ENCODE assay signal across 8 cellular contexts in genomic region chr14:71324767-71325272, GRCh38. TPM values are rescaled to one million over a fixed set of nuclear protein-coding genes. Genes with fewer than 3 reads are reported as not detected.
A peak's percentile ranks its signal among the peaks of the same experiment; 100 is the strongest.
DNase-seq lines count a peak whose midpoint lies in the region; ATAC-seq and TF ChIP-seq lines count a peak whose summit lies in the region.

No MANE protein-coding gene starts in this region.

- peak; percentile 17 for ATAC-seq in GM18861 (IDR thresholded peaks at IDR 0.05; ENCODE audit: unreplicated experiment)
- no peak for ATAC-seq in central memory CD8-positive, alpha-beta T cell (replicated peaks; ENCODE audit: extremely low read depth, poor library complexity, severe bottlenecking)

- H3K4me3 Mint-ChIP-seq in central memory CD8-positive, alpha-beta T cell, result peak overlapping the region; percentile 16

- H3K4me1 ChIP-seq in PC-9 (replicated peaks; ENCODE audit: insufficient read depth), result peaks cover 37% of the 10 kb centered on the region

- intact Hi-C loops in PC-9 (cut with micrococcal nuclease; ENCODE audit: unreplicated experiment), result loop anchor here (5.0 to 10.0 kb wide), 5 partner anchors 77 to 390 kb away; no protein-coding TSS in a partner anchor

- H3K27ac ChIP-seq in PC-9, result no peak overlapping the region

- peaks cover 3% of the 10 kb centered on the region for H4K20me1 ChIP-seq in PC-9 (ENCODE audit: insufficient read depth)

- POLR2A ChIA-PET in PC-9 (lab: Charles Lee; ENCODE audit: unreplicated experiment), result interaction anchor here (0.6 kb wide), 1 partner anchor 64 kb away, joined by 6 read pairs; no protein-coding TSS in a partner anchor

- H3K36me3 Mint-ChIP-seq in central memory CD8-positive, alpha-beta T cell (ENCODE audit: insufficient read depth), result peaks cover 14% of the 10 kb centered on the region

- H3K9me3 ChIP-seq in PC-9 (ENCODE audit: insufficient read depth, low read depth), result no peaks in the 10 kb centered on the region

- peaks cover 87% of the 10 kb centered on the region for H3K79me2 ChIP-seq in PC-9 (ENCODE audit: low read depth)

- CTCF ChIA-PET in PC-9 (lab: Charles Lee), result no interaction called here

- peak overlapping the region; percentile 29 for H3K27ac Mint-ChIP-seq in central memory CD8-positive, alpha-beta T cell (ENCODE audit: low read depth)

- no peak for TF ChIP-seq CTCF in PC-9 (conservative IDR thresholded peaks at IDR 0.05)

- H3K9me2 ChIP-seq in PC-9 (ENCODE audit: insufficient read depth), result no peaks in the 10 kb centered on the region

- peaks cover 73% of the 10 kb centered on the region for H3K4me1 Mint-ChIP-seq in central memory CD8-positive, alpha-beta T cell

- no peaks in the 10 kb centered on the region for H3K9me3 Mint-ChIP-seq in central memory CD8-positive, alpha-beta T cell

- no peaks in the 10 kb centered on the region for H3K27me3 Mint-ChIP-seq in central memory CD8-positive, alpha-beta T cell

- peak overlapping the region; percentile 89 for H3K4me2 ChIP-seq in PC-9

- peaks cover 44% of the 10 kb centered on the region for H3K36me3 ChIP-seq in PC-9 (ENCODE audit: low read depth)

- DNase-seq in PC-9 (peak in 1 of 2 experiments; percentile 25), AG20443 (ENCODE audit: low spot score) (no peak), NCI-H2171 (lab: John Stamatoyannopoulos, UW) (no peak), putamen (ENCODE audit: low spot score) (no peak), KG1 (lab: John Stamatoyannopoulos, UW) (no peak)
- no peak for DNase-seq in central memory CD8-positive, alpha-beta T cell (ENCODE audit: low spot score in 2 of 2)
- peak; percentile 18 to 47 for DNase-seq in stimulated activated CD4-positive, alpha-beta T cell treated with anti-CD3 and anti-CD28 coated beads, Interleukin-2, amount 100 ng/mL, for 24 hours

- no peak overlapping the region for H2AFZ ChIP-seq in PC-9

- BruUV-seq in PC-9 (replicated peaks; lab: Mats Ljungman, UMichigan), result no TSS peak

- H3K27me3 ChIP-seq in PC-9 (ENCODE audit: insufficient read depth, low read depth), result no peaks in the 10 kb centered on the region

- peaks cover 16% of the 10 kb centered on the region for H3F3A ChIP-seq in PC-9 (ENCODE audit: insufficient read depth, low read depth)

- peak overlapping the region; percentile 97; the same call in 1 of the 2 replicates for H3K4me3 ChIP-seq in PC-9

RNA-seq across cellular contexts. Expression of gene SIPA1L1, which starts 4.5 kb away (rescaled TPM):
- 61.6 and 79.8 TPM in 2 replicates for total RNA-seq in PC-9 (2021)

Comparison
In these comparisons a context has a peak if more than half of its experiments do, and no peak if none do; other contexts are left out.
1. DNase-seq: peak in stimulated activated CD4-positive, alpha-beta T cell treated with anti-CD3 and anti-CD28 coated beads, Interleukin-2, amount 100 ng/mL, for 24 hours (2 of 2); none in central memory CD8-positive, alpha-beta T cell (0 of 2), AG20443 (single experiment), NCI-H2171 (single experiment), putamen (single experiment) and KG1 (single experiment).